In the genomic region with DNA sequence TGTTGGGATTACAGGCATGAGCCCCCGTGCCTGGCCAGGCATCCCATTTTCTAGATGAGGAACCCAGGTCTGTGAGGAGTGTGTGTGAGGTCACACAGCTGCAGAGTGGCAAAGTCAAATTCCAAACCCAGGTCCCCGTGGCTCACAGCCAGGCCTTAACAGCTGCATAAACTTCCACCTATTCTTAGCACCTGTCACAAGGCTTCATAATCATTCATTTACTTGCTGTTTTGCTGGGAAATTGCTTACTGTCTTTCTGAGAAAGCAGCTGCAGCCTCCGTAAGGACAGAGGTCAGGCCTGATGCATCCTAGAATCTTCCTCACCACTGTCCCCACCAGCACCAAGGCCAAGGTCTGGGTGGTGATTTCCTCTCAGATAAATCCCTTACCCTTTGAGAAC, we compare ENCODE assay signal across 17 cellular contexts.
DNase-seq lines count a peak whose midpoint lies in the region; ATAC-seq, FAIRE-seq and TF ChIP-seq lines count a peak whose summit lies in the region.
"Had no signal": no experiment of that assay in that cellular context is flagged by ENCODE, and none has a peak within 500 bp of the region (broad histone marks: within the 10 kb centered on the region; RNA-seq: fewer than 3 reads in every experiment).

No MANE protein-coding gene starts in this region.

- no peak for TF ChIP-seq EP300 in K562 (IDR thresholded peaks at IDR 0.05; ENCODE audit: low read length)

- H3K27me3 ChIP-seq in K562 (ENCODE audit: control insufficient read depth in 2 of 2, insufficient read depth in 2 of 2, low read length in 2 of 2) = peaks cover 42 to 76% of the 10 kb centered on the region in 2 experiments
- no peaks in the 10 kb centered on the region for H3K27me3 ChIP-seq in small intestine (ENCODE audit: control insufficient read depth in 2 of 2, insufficient read depth in 2 of 2, low read length in 2 of 2)
- H3K27me3 ChIP-seq: gastroesophageal sphincter, SJSA1, tibial nerve had no signal

- FAIRE-seq in K562 (lab: Jason Lieb, UNC) = no peak
- FAIRE-seq in small intestine (lab: Jason Lieb, UNC) = no peak
- FAIRE-seq: GM12891, islet of Langerhans had no signal

- POLR2A ChIA-PET in K562 (lab: Yijun Ruan, JAX) = interaction anchor here (0.6 to 1.1 kb wide), 7 partner anchors 8 to 1273 kb away, joined by 3 to 4 read pairs (median 3); no protein-coding TSS in a partner anchor

- H3K9ac ChIP-seq in K562 (ENCODE audit: insufficient read depth in 1 of 2, low read depth in 2 of 2, low read length in 2 of 2) = no peak overlapping the region

- H3K4me3 ChIP-seq in K562 = no peak overlapping the region
- H3K4me3 ChIP-seq in small intestine (ENCODE audit: low read depth in 1 of 2, low read length in 2 of 2) = no peak overlapping the region
- H3K4me3 ChIP-seq: gastroesophageal sphincter, prostate gland, SJSA1, tibial nerve had no signal

- ATAC-seq in K562 = no peak
- ATAC-seq in SK-N-SH treated with all-trans-retinoic acid at 6 μM for 48 hours = no peak
- ATAC-seq: gastroesophageal sphincter had no signal

- peak; percentile 26 for DNase-seq in NCI-H82 (lab: John Stamatoyannopoulos, UW)
- DNase-seq in NCI-H82 treated with DMSO at 0.1 percent for 48 hours (lab: John Stamatoyannopoulos, UW; ENCODE audit: unreplicated experiment) = no peak
- peak; percentile 67 for DNase-seq in NCI-H1105 treated with DMSO at 0.1 percent for 48 hours (lab: John Stamatoyannopoulos, UW)
- no peak for DNase-seq in K562 (ENCODE audit: extremely low read depth in 1 of 4, low spot score in 3 of 4)
- DNase-seq in posterior vena cava (ENCODE audit: low spot score) = peak; percentile 57
- no peak for DNase-seq in 8988T
- DNase-seq in small intestine = no peak
- DNase-seq: activated CD4-positive, alpha-beta memory T cell treated with anti-CD3 and anti-CD28 coated beads, Interleukin-2, amount 10 ng/mL, durations not matched to agents 7 days and 5 days; endodermal cell; stimulated activated CD4-positive, alpha-beta T cell treated with anti-CD3 and anti-CD28 coated beads, Interleukin-2, amount 100 ng/mL, for 24 hours had no signal

- peaks cover 0 to 9% of the 10 kb centered on the region in 2 experiments; a peak in 4 of 5 replicates for H3K4me1 ChIP-seq in K562 (replicated peaks in 1 of 2; ENCODE audit: control insufficient read depth in 2 of 2, insufficient read depth in 2 of 2, low read length in 2 of 2)
- peaks cover 0 to 5% of the 10 kb centered on the region in 2 donors for H3K4me1 ChIP-seq in small intestine (ENCODE audit: control insufficient read depth in 2 of 2, insufficient read depth in 1 of 2, low read depth in 1 of 2, low read length in 1 of 2)
- H3K4me1 ChIP-seq: SJSA1 had no signal

- no peak for TF ChIP-seq POLR2A in K562 (conservative IDR thresholded peaks at IDR 0.05)

- in situ Hi-C loops in K562 (cut with MboI) = no loop called here

- no TSS peak for BruUV-seq in K562 (replicated peaks; lab: Mats Ljungman, UMichigan)

- H3K27ac ChIP-seq in K562 (ENCODE audit: extremely low read depth, low read depth, low read length) (no peak overlapping the region), small intestine (ENCODE audit: low read depth in 1 of 2, low read length in 1 of 2) (no peak overlapping the region)
- H3K27ac ChIP-seq: prostate gland, SJSA1 had no signal

- H3K79me2 ChIP-seq in K562 (ENCODE audit: control insufficient read depth, insufficient read depth, low read length) = no peaks in the 10 kb centered on the region

- H2AFZ ChIP-seq in K562 (ENCODE audit: low read depth, low read length) = no peak overlapping the region

- H3K9me3 ChIP-seq in K562 (replicated peaks; ENCODE audit: control insufficient read depth, insufficient read depth, low read depth, low read length) (no peaks in the 10 kb centered on the region), small intestine (ENCODE audit: control insufficient read depth, low read depth) (no peaks in the 10 kb centered on the region)
- H3K9me3 ChIP-seq: gastroesophageal sphincter, prostate gland, SJSA1, tibial nerve had no signal

- 8% methylated on average over 3 of the region's 3 CpGs for WGBS in K562 (ENCODE audit: insufficient coverage, low coverage, missing lambda C conversion rate)
- 9 to 50% (median 32%) methylated on average over 3 of the region's 3 CpGs for WGBS in small intestine, 3 donors

- H3K36me3 ChIP-seq in K562 (ENCODE audit: control insufficient read depth, insufficient read depth, low read length) = no peaks in the 10 kb centered on the region
- no peaks in the 10 kb centered on the region for H3K36me3 ChIP-seq in small intestine (ENCODE audit: control insufficient read depth in 2 of 2, insufficient read depth in 2 of 2, low read length in 2 of 2)
- H3K36me3 ChIP-seq: gastroesophageal sphincter, prostate gland, SJSA1, tibial nerve had no signal

- H3K9me1 ChIP-seq in K562 (ENCODE audit: control insufficient read depth, insufficient read depth, low read length) = no peaks in the 10 kb centered on the region

- CTCF ChIA-PET in K562 (lab: Yijun Ruan, JAX; ENCODE audit: low intra/inter-chr PET ratio) = interaction anchor here (0.6 kb wide), 1 partner anchor 870 kb away, joined by 3 read pairs; no protein-coding TSS in a partner anchor

- 0 out of 2 replicates have a peak, but pooled peaks cover 8% of the 10 kb centered on the region for H4K20me1 ChIP-seq in K562 (replicated peaks; ENCODE audit: control insufficient read depth, insufficient read depth, low read length)

- no peak for TF ChIP-seq CTCF in K562 (IDR thresholded peaks at IDR 0.05 in 2 of 3, conservative IDR thresholded peaks at IDR 0.05 in 1 of 3; ENCODE audit: insufficient read depth in 2 of 3, low read depth in 1 of 3, low read length in 3 of 3)

- no peak overlapping the region for H3K4me2 ChIP-seq in K562 (ENCODE audit: insufficient read depth, low read length)

- intact Hi-C loops in K562 (cut with micrococcal nuclease) = no loop called here
- intact Hi-C loops in posterior vena cava (cut with DNase I) = no loop called here

- no peak for TF ChIP-seq RAD21 in K562 (CRISPR knock-in tag; conservative IDR thresholded peaks at IDR 0.05 in 1 of 2, IDR thresholded peaks at IDR 0.05 in 1 of 2)

TF ChIP-seq in K562, 482 proteins besides CTCF, POLR2A, EP300 and RAD21:
- no peak for TF ChIP-seq NFXL1 (CRISPR knock-in tag; IDR thresholded peaks at IDR 0.05)
- TF ChIP-seq CBFA2T3 (IDR thresholded peaks at IDR 0.05) = peak; percentile 15; the same call in 1 of the 2 replicates

TF ChIP-seq in SK-N-SH treated with all-trans-retinoic acid at 6 μM for 48 hours, 23 proteins besides CTCF, POLR2A, EP300 and RAD21 (continues in another document):
- TF ChIP-seq TSHZ2 (CRISPR knock-in tag; IDR thresholded peaks at IDR 0.05) (no peak), ZFP30 (CRISPR knock-in tag; IDR thresholded peaks at IDR 0.05) (no peak), ESRRG (CRISPR knock-in tag; IDR thresholded peaks at IDR 0.05) (no peak), SNAI2 (CRISPR knock-in tag; IDR thresholded peaks at IDR 0.05) (no peak), ZNF565 (CRISPR knock-in tag; conservative IDR thresholded peaks at IDR 0.05; ENCODE audit: low read depth) (no peak), ZFP3 (CRISPR knock-in tag; IDR thresholded peaks at IDR 0.05) (no peak), GLIS3 (CRISPR knock-in tag; IDR thresholded peaks at IDR 0.05) (no peak), ZC3H10 (CRISPR knock-in tag; IDR thresholded peaks at IDR 0.05) (no peak), OSR1 (CRISPR knock-in tag; IDR thresholded peaks at IDR 0.05) (no peak)
- TF ChIP-seq, protein P1, sequence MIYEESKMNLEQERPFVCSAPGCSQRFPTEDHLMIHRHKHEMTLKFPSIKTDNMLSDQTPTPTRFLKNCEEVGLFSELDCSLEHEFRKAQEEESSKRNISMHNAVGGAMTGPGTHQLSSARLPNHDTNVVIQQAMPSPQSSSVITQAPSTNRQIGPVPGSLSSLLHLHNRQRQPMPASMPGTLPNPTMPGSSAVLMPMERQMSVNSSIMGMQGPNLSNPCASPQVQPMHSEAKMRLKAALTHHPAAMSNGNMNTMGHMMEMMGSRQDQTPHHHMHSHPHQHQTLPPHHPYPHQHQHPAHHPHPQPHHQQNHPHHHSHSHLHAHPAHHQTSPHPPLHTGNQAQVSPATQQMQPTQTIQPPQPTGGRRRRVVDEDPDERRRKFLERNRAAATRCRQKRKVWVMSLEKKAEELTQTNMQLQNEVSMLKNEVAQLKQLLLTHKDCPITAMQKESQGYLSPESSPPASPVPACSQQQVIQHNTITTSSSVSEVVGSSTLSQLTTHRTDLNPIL (CRISPR knock-in tag; IDR thresholded peaks at IDR 0.05; ENCODE audit: low read depth) = no peak

Comparison
In these comparisons a context has a peak if more than half of its experiments do, and no peak if none do; other contexts are left out.
1. DNase-seq: peak in NCI-H82 (single experiment), NCI-H1105 treated with DMSO at 0.1 percent for 48 hours (single experiment) and posterior vena cava (single experiment); none in NCI-H82 treated with DMSO at 0.1 percent for 48 hours (single experiment), K562 (0 of 4), 8988T (single experiment) and small intestine (single experiment).